19 cellular contexts compared by ENCODE assay signal in genomic region chr3:189311521-189311920, GRCh38.
DNase-seq lines count a peak whose midpoint lies in the region; ATAC-seq and TF ChIP-seq lines count a peak whose summit lies in the region.
"Had no signal": no experiment of that assay in that cellular context is flagged by ENCODE, and none has a peak within 500 bp of the region (broad histone marks: within the 10 kb centered on the region; RNA-seq: fewer than 3 reads in every experiment).

No MANE protein-coding gene starts in this region.

- 33 to 47% (median 38%) methylated on average over 2 of the region's 2 CpGs for WGBS in psoas muscle, 3 donors
- WGBS in suprapubic skin: 86% methylated on average over 2 of the region's 2 CpGs

- peaks cover 10% of the 10 kb centered on the region for H3K4me1 ChIP-seq in psoas muscle
- peaks cover 21% of the 10 kb centered on the region for H3K4me1 ChIP-seq in suprapubic skin

- no peak for TF ChIP-seq CTCF in psoas muscle (IDR thresholded peaks at IDR 0.05)
- TF ChIP-seq CTCF in suprapubic skin (IDR thresholded peaks at IDR 0.05): no peak

- H3K4me3 ChIP-seq in SK-N-MC (peak overlapping the region; percentile 15; the same call in 1 of the 2 replicates), psoas muscle (no peak overlapping the region), suprapubic skin (no peak overlapping the region)

- H3K4me3 Mint-ChIP-seq in activated T-cell treated with anti-CD3 and anti-CD28 coated beads, Interleukin-2, amount 50 U/mL, for 24 hours: peak overlapping the region; percentile 44
- H3K4me3 Mint-ChIP-seq in effector memory CD8-positive, alpha-beta T cell: no peak overlapping the region
- H3K4me3 Mint-ChIP-seq: CD8-positive, alpha-beta memory T cell; HFFc6 had no signal

- H3K9me3 Mint-ChIP-seq in activated T-cell treated with anti-CD3 and anti-CD28 coated beads, Interleukin-2, amount 50 U/mL, for 24 hours: no peaks in the 10 kb centered on the region
- H3K9me3 Mint-ChIP-seq in effector memory CD8-positive, alpha-beta T cell: no peaks in the 10 kb centered on the region
- H3K9me3 Mint-ChIP-seq: CD8-positive, alpha-beta memory T cell; HFFc6 had no signal

- H3K36me3 Mint-ChIP-seq in activated T-cell treated with anti-CD3 and anti-CD28 coated beads, Interleukin-2, amount 50 U/mL, for 24 hours (ENCODE audit: low read depth): peaks cover 46% of the 10 kb centered on the region
- H3K36me3 Mint-ChIP-seq in effector memory CD8-positive, alpha-beta T cell (ENCODE audit: insufficient read depth): no peaks in the 10 kb centered on the region

- H3K36me3 ChIP-seq in SK-N-MC (ENCODE audit: insufficient read depth, low read length) (0 out of 2 replicates have a peak, but pooled peaks cover 6% of the 10 kb centered on the region), psoas muscle (ENCODE audit: insufficient read depth in 1 of 2, low read depth in 1 of 2) (peaks cover 0 to 4% of the 10 kb centered on the region in 2 donors), suprapubic skin (no peaks in the 10 kb centered on the region)

- H3K4me1 Mint-ChIP-seq in activated T-cell treated with anti-CD3 and anti-CD28 coated beads, Interleukin-2, amount 50 U/mL, for 24 hours (ENCODE audit: low read depth): peaks cover 35% of the 10 kb centered on the region
- H3K4me1 Mint-ChIP-seq in effector memory CD8-positive, alpha-beta T cell (ENCODE audit: low read depth in 2 of 2): peaks cover 0 to 2% of the 10 kb centered on the region in 2 donors

- H3K9me3 ChIP-seq in SK-N-MC (ENCODE audit: low read depth, low read length): no peaks in the 10 kb centered on the region
- H3K9me3 ChIP-seq in psoas muscle: no peaks in the 10 kb centered on the region
- H3K9me3 ChIP-seq in suprapubic skin: no peaks in the 10 kb centered on the region
- H3K9me3 ChIP-seq: SK-N-SH had no signal

- intact Hi-C loops in psoas muscle (cut with DNase I): no loop called here

- no peaks in the 10 kb centered on the region for H3K27me3 Mint-ChIP-seq in activated T-cell treated with anti-CD3 and anti-CD28 coated beads, Interleukin-2, amount 50 U/mL, for 24 hours
- no peaks in the 10 kb centered on the region for H3K27me3 Mint-ChIP-seq in effector memory CD8-positive, alpha-beta T cell
- H3K27me3 Mint-ChIP-seq: CD8-positive, alpha-beta memory T cell had no signal

- H3K27me3 ChIP-seq in psoas muscle (ENCODE audit: insufficient read depth in 3 of 3, low read length in 2 of 3): no peaks in the 10 kb centered on the region
- no peaks in the 10 kb centered on the region for H3K27me3 ChIP-seq in suprapubic skin

- no peak overlapping the region for H3K27ac Mint-ChIP-seq in activated T-cell treated with anti-CD3 and anti-CD28 coated beads, Interleukin-2, amount 50 U/mL, for 24 hours
- no peak overlapping the region for H3K27ac Mint-ChIP-seq in effector memory CD8-positive, alpha-beta T cell
- H3K27ac Mint-ChIP-seq: CD8-positive, alpha-beta memory T cell; HFFc6 had no signal

- no peak for TF ChIP-seq EP300 in suprapubic skin (IDR thresholded peaks at IDR 0.05)

- no peak for TF ChIP-seq POLR2A in suprapubic skin (IDR thresholded peaks at IDR 0.05)

- no peak for DNase-seq in activated T-cell treated with anti-CD3 and anti-CD28 coated beads, Interleukin-2, amount 50 U/mL, for 24 hours
- no peak for DNase-seq in activated T-cell treated with anti-CD3 and anti-CD28 coated beads, Interleukin-2, amount 50 U/mL, for 48 hours
- DNase-seq in NCI-H1436 (lab: John Stamatoyannopoulos, UW) (peak; percentile 47), SK-N-MC (ENCODE audit: low read depth, low spot score) (no peak), psoas muscle (no peak), suprapubic skin (ENCODE audit: low spot score in 2 of 2) (no peak)
- DNase-seq in effector memory CD8-positive, alpha-beta T cell: no peak
- DNase-seq: C1 segment of cervical spinal cord; CD8-positive, alpha-beta memory T cell; DMS53; EL; H7; HFFc6; KG1; NCI-H187 treated with DMSO at 0.1 percent for 48 hours; NCI-H510A; SHP77; SK-N-SH had no signal

- H3K27ac ChIP-seq in SK-N-MC (peak overlapping the region; percentile 70), psoas muscle (peak overlapping the region; percentile 7), suprapubic skin (no peak overlapping the region)

- peak in 1 of 4 donors; percentile 59 for ATAC-seq in psoas muscle
- ATAC-seq in effector memory CD8-positive, alpha-beta T cell (replicated peaks): no peak
- ATAC-seq: HepG2 had no signal

- H3K9ac ChIP-seq in SK-N-MC (ENCODE audit: insufficient read length): no peak overlapping the region
- H3K9ac ChIP-seq: SK-N-SH had no signal
